ENCODE assay signal across 8 cellular contexts in the genomic region with DNA sequence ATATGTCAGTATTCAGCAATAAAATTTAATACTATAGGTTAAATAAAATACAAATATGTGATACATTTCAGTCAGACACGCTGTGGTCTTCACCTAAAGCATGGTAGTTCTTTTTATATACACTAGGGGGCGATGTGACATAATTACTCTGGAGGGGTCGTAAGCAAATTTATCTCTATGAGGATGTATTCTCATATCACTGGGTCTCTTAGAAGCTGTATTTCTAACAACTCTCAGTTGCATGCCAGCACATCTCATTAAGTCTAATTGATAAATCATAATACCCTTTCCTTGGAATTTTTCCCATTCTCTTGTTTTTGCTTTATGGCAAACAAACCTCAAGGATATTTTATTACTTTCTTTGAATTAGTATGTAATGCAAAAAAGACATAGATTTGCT. TPM values are rescaled to one million over a fixed set of nuclear protein-coding genes. Genes with fewer than 3 reads are reported as not detected.
DNase-seq lines count a peak whose midpoint lies in the region; ATAC-seq and TF ChIP-seq lines count a peak whose summit lies in the region.

No MANE protein-coding gene starts in this region.

- H4K20me1 ChIP-seq in OCI-LY1 (ENCODE audit: insufficient read depth, low read length), result no peaks in the 10 kb centered on the region

- H4K8ac ChIP-seq in mesendoderm (ENCODE audit: low read depth, low read length), result no peak overlapping the region

- H3F3A ChIP-seq in OCI-LY1 (ENCODE audit: insufficient read depth, low read length), result no peaks in the 10 kb centered on the region

- H3K23ac ChIP-seq in mesendoderm (ENCODE audit: low read length), result no peak overlapping the region

- H3K18ac ChIP-seq in mesendoderm (ENCODE audit: low read length), result no peak overlapping the region

- no peak overlapping the region for H3K56ac ChIP-seq in mesendoderm (ENCODE audit: low read length)

- no peak overlapping the region for H4K5ac ChIP-seq in mesendoderm (ENCODE audit: low read length)

- H3K9me3 ChIP-seq in OCI-LY1 (ENCODE audit: low read length) (no peaks in the 10 kb centered on the region), transverse colon (no peaks in the 10 kb centered on the region)

- no peak overlapping the region for H2AK5ac ChIP-seq in mesendoderm (ENCODE audit: low read length)

- 3% methylated on average over 3 of the region's 3 CpGs for WGBS in transverse colon (ENCODE audit: low coverage in 1 of 2), 2 donors
- no CpG with 5 or more reads among the region's 3 CpGs for WGBS in mesendoderm (ENCODE audit: extremely low coverage, insufficient coverage, low lambda C conversion rate)

- peak; percentile 24 for DNase-seq in EH (ENCODE audit: low read depth)
- peak; percentile 25 for DNase-seq in fibroblast of mammary gland (ENCODE audit: low read depth)
- DNase-seq in transverse colon, result no peak
- no peak for DNase-seq in mesendoderm
- no peak for DNase-seq in stimulated activated CD4-positive, alpha-beta T cell treated with anti-CD3 and anti-CD28 coated beads, Interleukin-1b, Interleukin-23, amount 100 ng/mL, for 48 hours

- H3K27ac ChIP-seq in OCI-LY1 (ENCODE audit: low read depth, low read length, poor library complexity, severe bottlenecking) (no peak overlapping the region), transverse colon (no peak overlapping the region), mesendoderm (ENCODE audit: low read depth, low read length) (no peak overlapping the region)

- no peak overlapping the region for H2BK15ac ChIP-seq in mesendoderm (replicated peaks; ENCODE audit: low read depth)

- TF ChIP-seq CTCF in OCI-LY1 (IDR thresholded peaks at IDR 0.05; ENCODE audit: low read length) (peak; percentile 55), fibroblast of mammary gland (conservative IDR thresholded peaks at IDR 0.05; ENCODE audit: control insufficient read depth, insufficient read depth, low read depth, low read length) (peak; percentile 56), transverse colon (IDR thresholded peaks at IDR 0.05) (peak; percentile 18 to 66 (median 59))

- H3K4me1 ChIP-seq in OCI-LY1 (ENCODE audit: insufficient read depth, low read length, severe bottlenecking), result no peaks in the 10 kb centered on the region
- H3K4me1 ChIP-seq in transverse colon, result peaks cover 0 to 24% (median 15%) of the 10 kb centered on the region in 4 donors
- H3K4me1 ChIP-seq in mesendoderm (ENCODE audit: control insufficient read depth, low read depth, low read length), result no peaks in the 10 kb centered on the region

- H3K79me2 ChIP-seq in OCI-LY1 (ENCODE audit: insufficient read depth, low read length), result no peaks in the 10 kb centered on the region
- H3K79me2 ChIP-seq in mesendoderm (ENCODE audit: control insufficient read depth, insufficient read depth, low read length), result no peaks in the 10 kb centered on the region

- H3K4me2 ChIP-seq in OCI-LY1 (ENCODE audit: low read length) (no peak overlapping the region), mesendoderm (ENCODE audit: low read length) (no peak overlapping the region)

- intact Hi-C loops in transverse colon (cut with DNase I; ENCODE audit: low total_unique reads), result no loop called here

- no peaks in the 10 kb centered on the region for H3K79me1 ChIP-seq in mesendoderm (ENCODE audit: low read length)

- peak; percentile 38 for ATAC-seq in HG02678 (IDR thresholded peaks at IDR 0.05; ENCODE audit: unreplicated experiment)
- no peak for ATAC-seq in HG03045 (IDR thresholded peaks at IDR 0.05; ENCODE audit: unreplicated experiment)

- no peak overlapping the region for H3K4me3 ChIP-seq in OCI-LY1 (ENCODE audit: low read depth, low read length, poor library complexity, severe bottlenecking)
- no peak overlapping the region for H3K4me3 ChIP-seq in fibroblast of mammary gland (ENCODE audit: control insufficient read depth, low read depth, low read length)
- no peak overlapping the region for H3K4me3 ChIP-seq in transverse colon
- no peak overlapping the region for H3K4me3 ChIP-seq in mesendoderm (ENCODE audit: low read length)

- no peak for TF ChIP-seq EP300 in transverse colon (IDR thresholded peaks at IDR 0.05; ENCODE audit: low read depth)

- no peak overlapping the region for H2AFZ ChIP-seq in OCI-LY1 (ENCODE audit: low read length)

- TF ChIP-seq POLR2A in transverse colon (IDR thresholded peaks at IDR 0.05), result no peak

- in situ Hi-C loops in transverse colon (cut with MboI; ENCODE audit: low pct_ligation_motif_present in 1 of 4, low pct_unique_long_range_greater_than_20kb in 1 of 4, low sequenced_read_pairs in 3 of 4), result no loop called here

- no peak overlapping the region for H3K9ac ChIP-seq in OCI-LY1 (ENCODE audit: low read length)
- H3K9ac ChIP-seq in mesendoderm (ENCODE audit: low read length), result no peak overlapping the region

- no peak overlapping the region for H2BK120ac ChIP-seq in mesendoderm (ENCODE audit: low read depth, low read length)

- no peak overlapping the region for H2BK5ac ChIP-seq in mesendoderm (ENCODE audit: low read length)

- no peaks in the 10 kb centered on the region for H3K9me2 ChIP-seq in OCI-LY1 (ENCODE audit: low read depth, low read length)

- H3K4ac ChIP-seq in mesendoderm (ENCODE audit: low read depth, low read length), result no peak overlapping the region

- H3K36me3 ChIP-seq in OCI-LY1 (ENCODE audit: insufficient read depth, low read length), result no peaks in the 10 kb centered on the region
- no peaks in the 10 kb centered on the region for H3K36me3 ChIP-seq in transverse colon
- no peaks in the 10 kb centered on the region for H3K36me3 ChIP-seq in mesendoderm (ENCODE audit: control insufficient read depth, insufficient read depth, low read length)

- H3K27me3 ChIP-seq in OCI-LY1 (ENCODE audit: insufficient read depth, low read length) (no peaks in the 10 kb centered on the region), transverse colon (peaks cover 61% of the 10 kb centered on the region), mesendoderm (ENCODE audit: insufficient read depth, low read length, poor library complexity) (peaks cover 1% of the 10 kb centered on the region)

RNA-seq across cellular contexts. Expression of gene PCDH17, which starts 3.9 kb away (rescaled TPM):
- total RNA-seq in transverse colon, result 1 to 10 TPM in 2 of 4 donors, under 1 TPM in 1, not detected in 1; 0.80 to 2.2 (median 1.2) TPM
- polyA plus RNA-seq in mesendoderm (2013, experiment 1 of 2), result 0.70 TPM
- 0.67 TPM for polyA plus RNA-seq in mesendoderm (2013, experiment 2 of 2)

Comparison
In these comparisons a context has a peak if more than half of its experiments do, and no peak if none do; other contexts are left out.
1. DNase-seq: peak in EH (single experiment) and fibroblast of mammary gland (single experiment); none in transverse colon (single experiment), mesendoderm (single experiment) and stimulated activated CD4-positive, alpha-beta T cell treated with anti-CD3 and anti-CD28 coated beads, Interleukin-1b, Interleukin-23, amount 100 ng/mL, for 48 hours (single experiment).
2. Peak in every context shown above with its lines, with median percentiles within 50 percentile points of each other: CTCF ChIP-seq.